Comparison of ENCODE assay signal across 1 cellular context in genomic region chr10:74328388-74328787, GRCh38.
A peak's percentile ranks its signal among the peaks of the same experiment; 100 is the strongest.
TF ChIP-seq lines count a peak whose summit lies in the region.

No MANE protein-coding gene starts in this region.

TF ChIP-seq in K562, 482 proteins besides CTCF, POLR2A, EP300 and RAD21 (continued from another document):
- no peak for TF ChIP-seq L3MBTL2 (IDR thresholded peaks at IDR 0.05)
- no peak for TF ChIP-seq ZNF232 (CRISPR knock-in tag; IDR thresholded peaks at IDR 0.05)
- TF ChIP-seq CHAMP1 (IDR thresholded peaks at IDR 0.05) = 0 out of 2 replicates have a peak, but pooled peaks have one; percentile 60
